Comparison of ENCODE assay signal across 29 cellular contexts in genomic region chr10:99832439-99832838, GRCh38.
"Had no signal": no experiment of that assay in that cellular context is flagged by ENCODE, and none has a peak within 500 bp of the region (broad histone marks: within the 10 kb centered on the region; RNA-seq: fewer than 3 reads in every experiment).

No MANE protein-coding gene starts in this region.

- H3K4me1 Mint-ChIP-seq: activated naive CD4-positive, alpha-beta T cell treated with anti-CD3 and anti-CD28 coated beads, Interleukin-2, amount 50 U/mL, for 24 hours; brain had no signal

- H3K27ac ChIP-seq: KMS-11, SK-N-MC, WERI-Rb-1 had no signal

- H3K9me3 ChIP-seq: MG63 had no signal

- H3K36me3 ChIP-seq: MG63, WERI-Rb-1 had no signal

- H3K9me3 Mint-ChIP-seq: activated CD8-positive, alpha-beta T cell treated with anti-CD3 and anti-CD28 coated beads for 36 hours; activated T-cell treated with anti-CD3 and anti-CD28 coated beads, Interleukin-2, amount 50 U/mL, for 24 hours had no signal

- H3K4me3 ChIP-seq: MG63, SK-N-MC had no signal

- H3K27me3 ChIP-seq: MG63 had no signal

- H3K36me3 Mint-ChIP-seq: brain had no signal

- DNase-seq: activated CD4-positive, alpha-beta T cell treated with anti-CD3 and anti-CD28 coated beads for 36 hours; activated CD8-positive, alpha-beta T cell treated with anti-CD3 and anti-CD28 coated beads for 36 hours; activated effector memory CD4-positive, alpha-beta T cell treated with Interleukin-2 at 50 U/mL for 16 hours; activated naive CD4-positive, alpha-beta T cell; activated T-cell treated with anti-CD3 and anti-CD28 coated beads, Interleukin-2, amount 50 U/mL, for 24 hours; amniotic stem cell; MG63; MV-4-11; NCI-H1092 treated with DMSO at 0.1 percent for 48 hours; NCI-H1417 treated with DMSO at 0.1 percent for 48 hours; NCI-H1694; NCI-H2029; NCI-H2107; NCI-H2171 treated with DMSO at 0.1 percent for 48 hours; NCI-H226; NCI-H526; NCI-H82; OCI-M1; RPMI8226; WERI-Rb-1 had no signal

- H3K9ac ChIP-seq: KMS-11 had no signal

- ATAC-seq: activated CD4-positive, alpha-beta T cell treated with anti-CD3 and anti-CD28 coated beads for 36 hours; activated CD8-positive, alpha-beta T cell treated with anti-CD3 and anti-CD28 coated beads for 36 hours; Panc1; Right ventricle myocardium inferior had no signal

- H3K27ac Mint-ChIP-seq: activated CD4-positive, alpha-beta T cell treated with anti-CD3 and anti-CD28 coated beads for 36 hours; activated CD8-positive, alpha-beta T cell treated with anti-CD3 and anti-CD28 coated beads for 36 hours; activated naive CD4-positive, alpha-beta T cell treated with anti-CD3 and anti-CD28 coated beads, Interleukin-2, amount 50 U/mL, for 24 hours; activated T-cell treated with anti-CD3 and anti-CD28 coated beads, Interleukin-2, amount 50 U/mL, for 24 hours; activated T-helper 1 cell treated with anti-CD3 and anti-CD28 coated beads, Interleukin-12 subunit alpha, Interleukin-12 subunit beta, Interleukin-2, Interleukin-4 antibody, amounts not matched to agents 30 ng/mL and 10 ng/mL and 1 ng/mL, durations not matched to agents 14 hours and 24 hours and 36 hours; brain; T-helper 1 cell treated with Interleukin-12 subunit alpha and Interleukin-12 subunit beta and Interleukin-4 antibody, amounts not matched to agents 30 μg/mL and 1 μg/mL, for 36 hours had no signal

- H3K4me2 ChIP-seq: KMS-11 had no signal

- H3K4me3 Mint-ChIP-seq: activated CD4-positive, alpha-beta T cell treated with anti-CD3 and anti-CD28 coated beads for 36 hours; activated CD8-positive, alpha-beta T cell treated with anti-CD3 and anti-CD28 coated beads for 36 hours; activated naive CD4-positive, alpha-beta T cell treated with anti-CD3 and anti-CD28 coated beads, Interleukin-2, amount 50 U/mL, for 24 hours; activated T-cell treated with anti-CD3 and anti-CD28 coated beads, Interleukin-2, amount 50 U/mL, for 24 hours; activated T-helper 1 cell treated with anti-CD3 and anti-CD28 coated beads, Interleukin-12 subunit alpha, Interleukin-12 subunit beta, Interleukin-2, Interleukin-4 antibody, amounts not matched to agents 30 ng/mL and 10 ng/mL and 1 ng/mL, durations not matched to agents 14 hours and 24 hours and 36 hours; brain; central memory CD8-positive, alpha-beta T cell; T-helper 1 cell treated with Interleukin-12 subunit alpha and Interleukin-12 subunit beta and Interleukin-4 antibody, amounts not matched to agents 30 μg/mL and 1 μg/mL, for 36 hours had no signal
